In the genomic region with DNA sequence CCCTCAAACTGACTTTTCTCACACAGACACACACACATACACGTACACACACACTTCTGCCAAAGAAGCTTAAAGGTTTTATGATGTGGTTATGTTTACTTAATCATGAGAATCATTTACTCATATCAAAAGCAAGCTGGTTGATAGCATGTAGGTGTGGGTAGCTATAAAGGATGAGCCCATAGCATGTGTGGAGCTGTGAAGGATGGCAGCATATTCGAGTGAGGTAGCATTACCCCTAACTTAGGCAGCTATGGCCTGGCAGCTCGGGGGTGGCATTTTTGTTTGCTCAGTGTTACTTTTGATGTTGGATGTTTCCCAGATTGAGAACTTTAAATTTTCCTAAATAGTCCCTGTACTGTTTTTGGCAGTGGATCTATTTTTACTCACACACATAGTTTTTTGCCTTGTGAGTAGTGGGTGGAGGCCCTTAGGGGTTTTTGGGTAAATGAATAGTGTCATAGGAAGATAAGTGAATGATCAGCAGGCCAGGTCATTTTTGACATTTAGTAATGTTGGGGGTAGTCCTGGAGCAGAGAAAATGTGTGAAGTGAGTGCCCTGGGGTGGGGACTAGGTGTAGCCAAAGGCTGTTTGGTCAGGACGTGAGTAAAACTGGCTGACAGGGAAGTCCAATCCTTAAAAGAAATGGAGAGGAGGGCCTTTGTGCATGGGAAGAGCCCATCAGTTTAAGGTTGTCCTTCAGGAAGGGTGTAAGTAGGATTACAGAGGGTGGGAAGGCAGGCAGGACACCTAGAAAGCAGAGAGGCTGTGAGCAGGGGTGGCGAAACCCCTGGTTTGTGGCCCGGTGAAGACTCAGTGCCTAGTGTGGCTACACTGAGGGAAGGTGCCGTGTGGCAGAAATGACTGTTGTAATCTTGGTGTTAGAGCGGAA, we compare ENCODE assay signal across 9 cellular contexts. TPM values are rescaled to one million over a fixed set of nuclear protein-coding genes. Genes with fewer than 3 reads are reported as not detected.
DNase-seq lines count a peak whose midpoint lies in the region; ATAC-seq and TF ChIP-seq lines count a peak whose summit lies in the region.
"Had no signal": no experiment of that assay in that cellular context is flagged by ENCODE, and none has a peak within 500 bp of the region (broad histone marks: within the 10 kb centered on the region; RNA-seq: fewer than 3 reads in every experiment).

No MANE protein-coding gene starts in this region.

- H3K4me3 ChIP-seq in hepatocyte: no peak overlapping the region

- peak overlapping the region; percentile 25 for H3K27ac Mint-ChIP-seq in activated naive CD4-positive, alpha-beta T cell treated with anti-CD3 and anti-CD28 coated beads, Interleukin-2, amount 10 ng/mL, durations not matched to agents 7 days and 5 days
- H3K27ac Mint-ChIP-seq in stimulated activated naive CD8-positive, alpha-beta T cell treated with anti-CD3 and anti-CD28 coated beads, Interleukin-15, Interleukin-2, amounts not matched to agents 100 ng/mL and 50 ng/mL, for 24 hours: peak overlapping the region; percentile 76

- no peaks in the 10 kb centered on the region for H3K9me3 Mint-ChIP-seq in activated naive CD4-positive, alpha-beta T cell treated with anti-CD3 and anti-CD28 coated beads, Interleukin-2, amount 10 ng/mL, durations not matched to agents 7 days and 5 days
- H3K9me3 Mint-ChIP-seq in stimulated activated naive CD8-positive, alpha-beta T cell treated with anti-CD3 and anti-CD28 coated beads, Interleukin-15, Interleukin-2, amounts not matched to agents 100 ng/mL and 50 ng/mL, for 24 hours: no peaks in the 10 kb centered on the region

- 89% methylated on average over 8 of the region's 8 CpGs for WGBS in hepatocyte (ENCODE audit: low lambda C conversion rate, missing lambda C conversion rate)

- no peak overlapping the region for H3K4me2 ChIP-seq in hepatocyte

- H3K9me2 ChIP-seq in hepatocyte (replicated peaks; ENCODE audit: insufficient read depth): no peaks in the 10 kb centered on the region

- peaks cover 11% of the 10 kb centered on the region for H3K4me1 ChIP-seq in hepatocyte (ENCODE audit: insufficient read depth)

- H3K27me3 Mint-ChIP-seq in activated naive CD4-positive, alpha-beta T cell treated with anti-CD3 and anti-CD28 coated beads, Interleukin-2, amount 10 ng/mL, durations not matched to agents 7 days and 5 days: no peaks in the 10 kb centered on the region
- H3K27me3 Mint-ChIP-seq in stimulated activated naive CD8-positive, alpha-beta T cell treated with anti-CD3 and anti-CD28 coated beads, Interleukin-15, Interleukin-2, amounts not matched to agents 100 ng/mL and 50 ng/mL, for 24 hours: no peaks in the 10 kb centered on the region

- peak overlapping the region; percentile 53 for H3K27ac ChIP-seq in hepatocyte

- H3K4me3 Mint-ChIP-seq in activated naive CD4-positive, alpha-beta T cell treated with anti-CD3 and anti-CD28 coated beads, Interleukin-2, amount 10 ng/mL, durations not matched to agents 7 days and 5 days: no peak overlapping the region
- H3K4me3 Mint-ChIP-seq in stimulated activated naive CD8-positive, alpha-beta T cell treated with anti-CD3 and anti-CD28 coated beads, Interleukin-15, Interleukin-2, amounts not matched to agents 100 ng/mL and 50 ng/mL, for 24 hours: peak overlapping the region; percentile 12

- H3K27me3 ChIP-seq in hepatocyte: no peaks in the 10 kb centered on the region

- H4K20me1 ChIP-seq in hepatocyte (ENCODE audit: insufficient read depth, poor library complexity, severe bottlenecking): peaks cover 51% of the 10 kb centered on the region

- H3K36me3 Mint-ChIP-seq in activated naive CD4-positive, alpha-beta T cell treated with anti-CD3 and anti-CD28 coated beads, Interleukin-2, amount 10 ng/mL, durations not matched to agents 7 days and 5 days: peaks cover 66% of the 10 kb centered on the region
- H3K36me3 Mint-ChIP-seq in stimulated activated naive CD8-positive, alpha-beta T cell treated with anti-CD3 and anti-CD28 coated beads, Interleukin-15, Interleukin-2, amounts not matched to agents 100 ng/mL and 50 ng/mL, for 24 hours (ENCODE audit: low read depth): peaks cover 75% of the 10 kb centered on the region

- H3K9me3 ChIP-seq in hepatocyte (ENCODE audit: low read depth): no peaks in the 10 kb centered on the region

- H3K4me1 Mint-ChIP-seq in activated naive CD4-positive, alpha-beta T cell treated with anti-CD3 and anti-CD28 coated beads, Interleukin-2, amount 10 ng/mL, durations not matched to agents 7 days and 5 days: peaks cover 78% of the 10 kb centered on the region
- peaks cover 80% of the 10 kb centered on the region for H3K4me1 Mint-ChIP-seq in stimulated activated naive CD8-positive, alpha-beta T cell treated with anti-CD3 and anti-CD28 coated beads, Interleukin-15, Interleukin-2, amounts not matched to agents 100 ng/mL and 50 ng/mL, for 24 hours (ENCODE audit: low read depth)

- TF ChIP-seq CTCF in hepatocyte (IDR thresholded peaks at IDR 0.05; ENCODE audit: poor library complexity): no peak

- peaks cover 97% of the 10 kb centered on the region for H3K79me2 ChIP-seq in hepatocyte

- H3K36me3 ChIP-seq in hepatocyte (replicated peaks; ENCODE audit: insufficient read depth, low read depth): no peaks in the 10 kb centered on the region

- DNase-seq in activated CD4-positive, CD25-positive, alpha-beta regulatory T cell treated with anti-CD3 and anti-CD28 coated beads, Interleukin-2, amount 50 U/mL, for 72 hours: no peak
- no peak for DNase-seq in activated naive CD4-positive, alpha-beta T cell treated with anti-CD3 and anti-CD28 coated beads, Interleukin-2, amount 10 ng/mL, durations not matched to agents 7 days and 5 days
- DNase-seq in hepatocyte (ENCODE audit: low spot score) (no peak), NCI-H2107 (lab: John Stamatoyannopoulos, UW) (no peak), SKM-1 treated with dmso at 0.1 percent for 144 hours (lab: John Stamatoyannopoulos, UW; ENCODE audit: unreplicated experiment) (no peak)
- DNase-seq: NCI-H69 had no signal

- CTCF ChIA-PET in activated naive CD4-positive, alpha-beta T cell treated with anti-CD3 and anti-CD28 coated beads, Interleukin-2, amount 10 ng/mL, durations not matched to agents 7 days and 5 days (lab: Charles Lee): interaction anchor here (1.0 to 6.7 kb wide), 3 partner anchors 105 to 522 kb away, joined by 3 to 37 read pairs (median 3); no protein-coding TSS in a partner anchor

- peak; percentile 70 to 82 for ATAC-seq in activated CD4-positive, CD25-positive, alpha-beta regulatory T cell treated with anti-CD3 and anti-CD28 coated beads, Interleukin-2, amount 50 U/mL, for 24 hours
- no peak for ATAC-seq in GM18873 (IDR thresholded peaks at IDR 0.05; ENCODE audit: low FRiP score, unreplicated experiment)

- no peak overlapping the region for H2AFZ ChIP-seq in hepatocyte

RNA-seq across cellular contexts. Expression of a gene that starts 7.1 kb away (rescaled TPM):
- total RNA-seq in hepatocyte: 80.7 and 87.0 TPM in 2 replicates
- polyA plus RNA-seq in hepatocyte: 122 and 135 TPM in 2 replicates
